ENCODE assay signal across 2 cellular contexts in genomic region chr11:6682936-6683861, GRCh38.
TF ChIP-seq lines count a peak whose summit lies in the region.

TSS of gene MRPL17 (minus strand) at chr11:6683340. CDS start at chr11:6683296, 44 bp downstream.

TF ChIP-seq in HCT116, 20 proteins besides CTCF, POLR2A, EP300 and RAD21 (continued from another document):
- TF ChIP-seq, protein P1, sequence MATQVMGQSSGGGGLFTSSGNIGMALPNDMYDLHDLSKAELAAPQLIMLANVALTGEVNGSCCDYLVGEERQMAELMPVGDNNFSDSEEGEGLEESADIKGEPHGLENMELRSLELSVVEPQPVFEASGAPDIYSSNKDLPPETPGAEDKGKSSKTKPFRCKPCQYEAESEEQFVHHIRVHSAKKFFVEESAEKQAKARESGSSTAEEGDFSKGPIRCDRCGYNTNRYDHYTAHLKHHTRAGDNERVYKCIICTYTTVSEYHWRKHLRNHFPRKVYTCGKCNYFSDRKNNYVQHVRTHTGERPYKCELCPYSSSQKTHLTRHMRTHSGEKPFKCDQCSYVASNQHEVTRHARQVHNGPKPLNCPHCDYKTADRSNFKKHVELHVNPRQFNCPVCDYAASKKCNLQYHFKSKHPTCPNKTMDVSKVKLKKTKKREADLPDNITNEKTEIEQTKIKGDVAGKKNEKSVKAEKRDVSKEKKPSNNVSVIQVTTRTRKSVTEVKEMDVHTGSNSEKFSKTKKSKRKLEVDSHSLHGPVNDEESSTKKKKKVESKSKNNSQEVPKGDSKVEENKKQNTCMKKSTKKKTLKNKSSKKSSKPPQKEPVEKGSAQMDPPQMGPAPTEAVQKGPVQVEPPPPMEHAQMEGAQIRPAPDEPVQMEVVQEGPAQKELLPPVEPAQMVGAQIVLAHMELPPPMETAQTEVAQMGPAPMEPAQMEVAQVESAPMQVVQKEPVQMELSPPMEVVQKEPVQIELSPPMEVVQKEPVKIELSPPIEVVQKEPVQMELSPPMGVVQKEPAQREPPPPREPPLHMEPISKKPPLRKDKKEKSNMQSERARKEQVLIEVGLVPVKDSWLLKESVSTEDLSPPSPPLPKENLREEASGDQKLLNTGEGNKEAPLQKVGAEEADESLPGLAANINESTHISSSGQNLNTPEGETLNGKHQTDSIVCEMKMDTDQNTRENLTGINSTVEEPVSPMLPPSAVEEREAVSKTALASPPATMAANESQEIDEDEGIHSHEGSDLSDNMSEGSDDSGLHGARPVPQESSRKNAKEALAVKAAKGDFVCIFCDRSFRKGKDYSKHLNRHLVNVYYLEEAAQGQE (IDR thresholded peaks at IDR 0.05; ENCODE audit: low read depth), result no peak

TF ChIP-seq in neural cell, 6 proteins besides CTCF, POLR2A, EP300 and RAD21 (continued from another document):
- TF ChIP-seq MXI1 (conservative IDR thresholded peaks at IDR 0.05; ENCODE audit: poor library complexity, severe bottlenecking), result peak; percentile 98
